13 cellular contexts compared by ENCODE assay signal in the genomic region with DNA sequence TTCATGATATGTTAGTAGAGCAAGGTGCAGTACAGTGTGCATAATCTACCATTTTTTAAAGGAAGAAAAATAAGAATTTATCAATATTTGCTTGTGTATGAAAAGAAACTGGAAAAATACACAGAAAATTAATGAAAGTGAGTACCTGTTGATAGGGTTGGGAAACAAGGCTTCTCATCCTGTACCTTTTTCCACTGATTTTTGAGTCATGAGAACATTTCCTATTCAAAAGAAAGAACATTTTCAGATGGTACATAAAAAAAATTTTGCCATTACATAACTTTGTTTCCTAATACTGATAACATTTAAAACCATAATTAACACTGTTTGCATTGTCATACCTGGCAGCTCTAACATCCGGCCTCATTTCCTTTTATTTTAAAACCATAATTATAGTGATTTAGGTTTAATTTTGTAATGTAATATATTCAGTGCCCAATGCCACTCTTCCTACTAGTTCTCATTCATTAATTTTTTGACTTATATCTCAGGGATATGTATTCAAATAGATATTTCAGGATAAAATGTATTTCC. TPM values are rescaled to one million over a fixed set of nuclear protein-coding genes. Genes with fewer than 3 reads are reported as not detected.
A peak's percentile ranks its signal among the peaks of the same experiment; 100 is the strongest.
DNase-seq lines count a peak whose midpoint lies in the region; ATAC-seq and TF ChIP-seq lines count a peak whose summit lies in the region.
"Had no signal": no experiment of that assay in that cellular context is flagged by ENCODE, and none has a peak within 500 bp of the region (broad histone marks: within the 10 kb centered on the region; RNA-seq: fewer than 3 reads in every experiment).

No MANE protein-coding gene starts in this region.

- H3K4me1 Mint-ChIP-seq in activated naive CD8-positive, alpha-beta T cell (ENCODE audit: low read depth) = peaks cover 66% of the 10 kb centered on the region
- H3K4me1 Mint-ChIP-seq in activated naive CD8-positive, alpha-beta T cell treated with anti-CD3 and anti-CD28 coated beads, Interleukin-2, amount 50 U/mL, for 24 hours = peaks cover 51% of the 10 kb centered on the region
- peaks cover 3% of the 10 kb centered on the region for H3K4me1 Mint-ChIP-seq in endodermal cell

- peaks cover 100% of the 10 kb centered on the region for H3K79me2 ChIP-seq in SU-DHL-6 (ENCODE audit: insufficient read depth, low read length)

- H3K9me2 ChIP-seq in SU-DHL-6 (replicated peaks; ENCODE audit: insufficient read depth, low read length) = no peaks in the 10 kb centered on the region

- H3K9me3 ChIP-seq in SU-DHL-6 (ENCODE audit: insufficient read depth, low read length) (no peaks in the 10 kb centered on the region), subcutaneous abdominal adipose tissue (ENCODE audit: control insufficient read depth in 5 of 5, low read length in 5 of 5) (no peaks in the 10 kb centered on the region), endodermal cell (ENCODE audit: control insufficient read depth, low read length) (no peaks in the 10 kb centered on the region)

- ATAC-seq in activated naive CD8-positive, alpha-beta T cell treated with anti-CD3 and anti-CD28 coated beads, Interleukin-2, amount 50 U/mL, for 24 hours = no peak
- ATAC-seq in GM21786 (IDR thresholded peaks at IDR 0.05; ENCODE audit: unreplicated experiment) = no peak

- peak overlapping the region; percentile 51 for H3K4me2 ChIP-seq in SU-DHL-6 (ENCODE audit: low read depth, low read length, poor library complexity, severe bottlenecking)

- H3K27me3 ChIP-seq in SU-DHL-6 (ENCODE audit: low read length) (no peaks in the 10 kb centered on the region), subcutaneous abdominal adipose tissue (ENCODE audit: control insufficient read depth in 5 of 5, insufficient read depth in 4 of 5, low read length in 5 of 5) (no peaks in the 10 kb centered on the region), endodermal cell (ENCODE audit: control insufficient read depth, insufficient read depth, low read length, poor library complexity, severe bottlenecking) (no peaks in the 10 kb centered on the region)

- no peak overlapping the region for H2AFZ ChIP-seq in SU-DHL-6 (ENCODE audit: low read depth, low read length, severe bottlenecking)

- no peak for TF ChIP-seq CTCF in SU-DHL-6 (IDR thresholded peaks at IDR 0.05; ENCODE audit: insufficient read depth, low read length, poor library complexity, severe bottlenecking)
- no peak for TF ChIP-seq CTCF in endodermal cell (conservative IDR thresholded peaks at IDR 0.05)

- no peaks in the 10 kb centered on the region for H3K36me3 Mint-ChIP-seq in activated naive CD8-positive, alpha-beta T cell
- peaks cover 17% of the 10 kb centered on the region for H3K36me3 Mint-ChIP-seq in activated naive CD8-positive, alpha-beta T cell treated with anti-CD3 and anti-CD28 coated beads, Interleukin-2, amount 50 U/mL, for 24 hours (ENCODE audit: low read depth)
- H3K36me3 Mint-ChIP-seq in endodermal cell (ENCODE audit: low read depth) = peaks cover 35% of the 10 kb centered on the region

- H3K27ac ChIP-seq in SU-DHL-6 (ENCODE audit: low read depth, low read length) (peak overlapping the region; percentile 54), subcutaneous abdominal adipose tissue (ENCODE audit: low read depth, low read length) (peak overlapping the region; percentile 13), endodermal cell (ENCODE audit: low read depth, low read length) (no peak overlapping the region)

- no peaks in the 10 kb centered on the region for H3K27me3 Mint-ChIP-seq in activated naive CD8-positive, alpha-beta T cell
- no peaks in the 10 kb centered on the region for H3K27me3 Mint-ChIP-seq in activated naive CD8-positive, alpha-beta T cell treated with anti-CD3 and anti-CD28 coated beads, Interleukin-2, amount 50 U/mL, for 24 hours
- H3K27me3 Mint-ChIP-seq in endodermal cell (ENCODE audit: insufficient read depth) = no peaks in the 10 kb centered on the region

- H3K27ac Mint-ChIP-seq in activated naive CD8-positive, alpha-beta T cell = peak overlapping the region; percentile 70
- H3K27ac Mint-ChIP-seq in activated naive CD8-positive, alpha-beta T cell treated with anti-CD3 and anti-CD28 coated beads, Interleukin-2, amount 50 U/mL, for 24 hours = no peak overlapping the region
- no peak overlapping the region for H3K27ac Mint-ChIP-seq in endodermal cell

- H3K4me3 ChIP-seq in SU-DHL-6 (ENCODE audit: insufficient read depth, low read length, poor library complexity, severe bottlenecking) (no peak overlapping the region), subcutaneous abdominal adipose tissue (ENCODE audit: low read depth in 1 of 5, low read length in 5 of 5) (no peak overlapping the region), endodermal cell (ENCODE audit: low read length) (no peak overlapping the region)

- H3K36me3 ChIP-seq in SU-DHL-6 (ENCODE audit: low read length) (peaks cover 4% of the 10 kb centered on the region; the same call in 1 of the 2 replicates), subcutaneous abdominal adipose tissue (ENCODE audit: control insufficient read depth in 5 of 5, insufficient read depth in 5 of 5, low read length in 5 of 5) (peaks cover 0 to 10% (median 2%) of the 10 kb centered on the region in 5 donors), endodermal cell (ENCODE audit: control insufficient read depth, insufficient read depth, low read length) (peaks cover 62% of the 10 kb centered on the region)

- peaks cover 1 to 38% (median 18%) of the 10 kb centered on the region in 5 donors for H3K4me1 ChIP-seq in subcutaneous abdominal adipose tissue (ENCODE audit: control insufficient read depth in 5 of 5, insufficient read depth in 5 of 5, low read length in 5 of 5)
- no peaks in the 10 kb centered on the region for H3K4me1 ChIP-seq in endodermal cell (ENCODE audit: control insufficient read depth, insufficient read depth, low read length)

- H3K9ac ChIP-seq in SU-DHL-6 (ENCODE audit: low read length) (peak overlapping the region; percentile 3; the same call in 1 of the 2 replicates), subcutaneous abdominal adipose tissue (ENCODE audit: low read length in 5 of 5) (no peak overlapping the region), endodermal cell (ENCODE audit: extremely low read depth, low read length, poor library complexity, severe bottlenecking) (no peak overlapping the region)

- WGBS in endodermal cell (ENCODE audit: insufficient coverage in 1 of 2, insufficient read length in 1 of 2), 2 experiments = 100% methylated on average over 1 of the region's 1 CpG; no CpG with 5 or more reads in 1 of the 2 experiments

- H3K4me3 Mint-ChIP-seq in activated naive CD8-positive, alpha-beta T cell = no peak overlapping the region
- H3K4me3 Mint-ChIP-seq in activated naive CD8-positive, alpha-beta T cell treated with anti-CD3 and anti-CD28 coated beads, Interleukin-2, amount 50 U/mL, for 24 hours = no peak overlapping the region
- no peak overlapping the region for H3K4me3 Mint-ChIP-seq in endodermal cell
- H3K4me3 Mint-ChIP-seq: mesothelial cell of epicardium had no signal

- H3K9me3 Mint-ChIP-seq in activated naive CD8-positive, alpha-beta T cell (ENCODE audit: low read depth) = no peaks in the 10 kb centered on the region
- no peaks in the 10 kb centered on the region for H3K9me3 Mint-ChIP-seq in activated naive CD8-positive, alpha-beta T cell treated with anti-CD3 and anti-CD28 coated beads, Interleukin-2, amount 50 U/mL, for 24 hours
- no peaks in the 10 kb centered on the region for H3K9me3 Mint-ChIP-seq in endodermal cell
- H3K9me3 Mint-ChIP-seq: mesothelial cell of epicardium had no signal

- H4K20me1 ChIP-seq in SU-DHL-6 (ENCODE audit: low read depth, low read length) = peaks cover 28% of the 10 kb centered on the region; the same call in 1 of the 2 replicates

- H3F3A ChIP-seq in SU-DHL-6 (ENCODE audit: insufficient read depth) = peaks cover 12% of the 10 kb centered on the region; the same call in 1 of the 2 replicates

- no peak for DNase-seq in activated naive CD8-positive, alpha-beta T cell treated with anti-CD3 and anti-CD28 coated beads, Interleukin-2, amount 50 U/mL, for 24 hours
- DNase-seq in germinal center (ENCODE audit: low spot score) (peak; percentile 22), midbrain (lab: John Stamatoyannopoulos, UW) (no peak), endodermal cell (no peak)
- DNase-seq: glutamatergic neuron; NCI-H748 treated with DMSO at 0.1 percent for 48 hours; small intestine; stimulated activated naive CD4-positive, alpha-beta T cell treated with Interleukin-2 at 50 U/mL for 16 hours had no signal

RNA-seq across cellular contexts. Expression of a gene that starts 11.7 kb away (rescaled TPM):
- 100 to 1,000 TPM; 101 to 116 TPM for total RNA-seq in endodermal cell
- 87.3 TPM for polyA plus RNA-seq in endodermal cell (2013, experiment 1 of 2)
- 86.0 TPM for polyA plus RNA-seq in endodermal cell (2013, experiment 2 of 2)

RNA-seq across cellular contexts. Expression of a gene that starts 21.6 kb away (rescaled TPM):
- 10 to 100 TPM; 37.8 to 44.8 TPM for total RNA-seq in endodermal cell
- polyA plus RNA-seq in endodermal cell (2013, experiment 1 of 2) = 57.5 TPM
- polyA plus RNA-seq in endodermal cell (2013, experiment 2 of 2) = 54.6 TPM

RNA-seq across cellular contexts. Expression of a gene that starts 30.4 kb away (rescaled TPM):
- total RNA-seq in endodermal cell = 10 to 100 TPM; 35.2 to 38.4 TPM
- 44.3 TPM for polyA plus RNA-seq in endodermal cell (2013, experiment 1 of 2)
- 40.9 TPM for polyA plus RNA-seq in endodermal cell (2013, experiment 2 of 2)

RNA-seq across cellular contexts. Expression of a gene that starts 41.3 kb away (rescaled TPM):
- total RNA-seq in endodermal cell = 1 to 10 TPM; 4.6 to 7.2 TPM
- 7.1 TPM for polyA plus RNA-seq in endodermal cell (2013, experiment 1 of 2)
- polyA plus RNA-seq in endodermal cell (2013, experiment 2 of 2) = 6.2 TPM
